1 cellular context compared by ENCODE assay signal in genomic region chr20:504632-505075, GRCh38.
A peak's percentile ranks its signal among the peaks of the same experiment; 100 is the strongest.
TF ChIP-seq lines count a peak whose summit lies in the region.

No MANE protein-coding gene starts in this region.

TF ChIP-seq in HepG2, 621 proteins besides CTCF, POLR2A, EP300 and RAD21 (continued from another document and continues in another):
- TF ChIP-seq SETDB1 (CRISPR knock-in tag; IDR thresholded peaks at IDR 0.05; ENCODE audit: borderline replicate concordance) = no peak
- TF ChIP-seq ZNF580 (CRISPR knock-in tag; IDR thresholded peaks at IDR 0.05; ENCODE audit: borderline replicate concordance, low read depth) = no peak
- no peak for TF ChIP-seq XRCC5 (optimal IDR thresholded peaks at IDR 0.05; ENCODE audit: low read length)
- TF ChIP-seq ZNF431 (CRISPR knock-in tag; IDR thresholded peaks at IDR 0.05; ENCODE audit: borderline replicate concordance, low read depth) = no peak
- no peak for TF ChIP-seq ZNF501 (CRISPR knock-in tag; IDR thresholded peaks at IDR 0.05)
- TF ChIP-seq, protein P1, sequence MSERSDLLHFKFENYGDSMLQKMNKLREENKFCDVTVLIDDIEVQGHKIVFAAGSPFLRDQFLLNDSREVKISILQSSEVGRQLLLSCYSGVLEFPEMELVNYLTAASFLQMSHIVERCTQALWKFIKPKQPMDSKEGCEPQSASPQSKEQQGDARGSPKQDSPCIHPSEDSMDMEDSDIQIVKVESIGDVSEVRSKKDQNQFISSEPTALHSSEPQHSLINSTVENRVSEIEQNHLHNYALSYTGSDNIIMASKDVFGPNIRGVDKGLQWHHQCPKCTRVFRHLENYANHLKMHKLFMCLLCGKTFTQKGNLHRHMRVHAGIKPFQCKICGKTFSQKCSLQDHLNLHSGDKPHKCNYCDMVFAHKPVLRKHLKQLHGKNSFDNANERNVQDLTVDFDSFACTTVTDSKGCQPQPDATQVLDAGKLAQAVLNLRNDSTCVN (CRISPR knock-in tag; IDR thresholded peaks at IDR 0.05; ENCODE audit: borderline replicate concordance) = no peak
- no peak for TF ChIP-seq ZNF33B (CRISPR knock-in tag; IDR thresholded peaks at IDR 0.05)
- TF ChIP-seq ZNF367 (CRISPR knock-in tag; IDR thresholded peaks at IDR 0.05; ENCODE audit: borderline replicate concordance) = no peak
- TF ChIP-seq TGIF2 (CRISPR knock-in tag; IDR thresholded peaks at IDR 0.05) = no peak
- TF ChIP-seq TRIM22 (IDR thresholded peaks at IDR 0.05) = no peak
- no peak for TF ChIP-seq CERS6 (CRISPR knock-in tag; IDR thresholded peaks at IDR 0.05)
- TF ChIP-seq, protein P2, sequence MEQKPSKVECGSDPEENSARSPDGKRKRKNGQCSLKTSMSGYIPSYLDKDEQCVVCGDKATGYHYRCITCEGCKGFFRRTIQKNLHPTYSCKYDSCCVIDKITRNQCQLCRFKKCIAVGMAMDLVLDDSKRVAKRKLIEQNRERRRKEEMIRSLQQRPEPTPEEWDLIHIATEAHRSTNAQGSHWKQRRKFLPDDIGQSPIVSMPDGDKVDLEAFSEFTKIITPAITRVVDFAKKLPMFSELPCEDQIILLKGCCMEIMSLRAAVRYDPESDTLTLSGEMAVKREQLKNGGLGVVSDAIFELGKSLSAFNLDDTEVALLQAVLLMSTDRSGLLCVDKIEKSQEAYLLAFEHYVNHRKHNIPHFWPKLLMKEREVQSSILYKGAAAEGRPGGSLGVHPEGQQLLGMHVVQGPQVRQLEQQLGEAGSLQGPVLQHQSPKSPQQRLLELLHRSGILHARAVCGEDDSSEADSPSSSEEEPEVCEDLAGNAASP (CRISPR knock-in tag; IDR thresholded peaks at IDR 0.05; ENCODE audit: borderline replicate concordance) = 0 out of 2 replicates have a peak, but pooled peaks have one; percentile 9
- TF ChIP-seq GATA4 (IDR thresholded peaks at IDR 0.05; ENCODE audit: borderline replicate concordance, low read depth) = no peak
- no peak for TF ChIP-seq ZBTB42 (CRISPR knock-in tag; IDR thresholded peaks at IDR 0.05)
- TF ChIP-seq SOX5 (CRISPR knock-in tag; IDR thresholded peaks at IDR 0.05; ENCODE audit: borderline replicate concordance) = peak; percentile 81; the same call in 1 of the 2 replicates
- TF ChIP-seq ZNF747 (CRISPR knock-in tag; IDR thresholded peaks at IDR 0.05; ENCODE audit: borderline replicate concordance) = no peak
- no peak for TF ChIP-seq MBNL3 (CRISPR knock-in tag; conservative IDR thresholded peaks at IDR 0.05)
- TF ChIP-seq ZFP90 (CRISPR knock-in tag; IDR thresholded peaks at IDR 0.05; ENCODE audit: borderline replicate concordance) = no peak
- TF ChIP-seq MYC (CRISPR knock-in tag; IDR thresholded peaks at IDR 0.05; ENCODE audit: borderline replicate concordance) = no peak
- no peak for TF ChIP-seq ZNF841 (CRISPR knock-in tag; IDR thresholded peaks at IDR 0.05; ENCODE audit: borderline replicate concordance)
- no peak for TF ChIP-seq ZNF205 (CRISPR knock-in tag; IDR thresholded peaks at IDR 0.05)
- peak; percentile 46; the same call in 1 of the 2 replicates for TF ChIP-seq ETV5 (CRISPR knock-in tag; IDR thresholded peaks at IDR 0.05; ENCODE audit: borderline replicate concordance)
- peak; percentile 95 for TF ChIP-seq ZNF317 (CRISPR knock-in tag; IDR thresholded peaks at IDR 0.05)
- TF ChIP-seq NCOA2 (CRISPR knock-in tag; IDR thresholded peaks at IDR 0.05) = no peak
- TF ChIP-seq U2AF2 (IDR thresholded peaks at IDR 0.05; ENCODE audit: low read depth, low read length) = no peak
- TF ChIP-seq GLMP (CRISPR knock-in tag; IDR thresholded peaks at IDR 0.05; ENCODE audit: borderline replicate concordance) = no peak
- no peak for TF ChIP-seq SOX13 (IDR thresholded peaks at IDR 0.05)
- peak in 1 of 2 experiments; percentile 54; a peak in 2 of 4 replicates for TF ChIP-seq SOX13 (CRISPR knock-in tag; conservative IDR thresholded peaks at IDR 0.05 in 1 of 2, IDR thresholded peaks at IDR 0.05 in 1 of 2)
- TF ChIP-seq MNT (IDR thresholded peaks at IDR 0.05) = no peak
- TF ChIP-seq ZNF616 (CRISPR knock-in tag; IDR thresholded peaks at IDR 0.05; ENCODE audit: low read depth) = no peak
- TF ChIP-seq NFYC (CRISPR knock-in tag; IDR thresholded peaks at IDR 0.05) = no peak
- TF ChIP-seq, protein P3, sequence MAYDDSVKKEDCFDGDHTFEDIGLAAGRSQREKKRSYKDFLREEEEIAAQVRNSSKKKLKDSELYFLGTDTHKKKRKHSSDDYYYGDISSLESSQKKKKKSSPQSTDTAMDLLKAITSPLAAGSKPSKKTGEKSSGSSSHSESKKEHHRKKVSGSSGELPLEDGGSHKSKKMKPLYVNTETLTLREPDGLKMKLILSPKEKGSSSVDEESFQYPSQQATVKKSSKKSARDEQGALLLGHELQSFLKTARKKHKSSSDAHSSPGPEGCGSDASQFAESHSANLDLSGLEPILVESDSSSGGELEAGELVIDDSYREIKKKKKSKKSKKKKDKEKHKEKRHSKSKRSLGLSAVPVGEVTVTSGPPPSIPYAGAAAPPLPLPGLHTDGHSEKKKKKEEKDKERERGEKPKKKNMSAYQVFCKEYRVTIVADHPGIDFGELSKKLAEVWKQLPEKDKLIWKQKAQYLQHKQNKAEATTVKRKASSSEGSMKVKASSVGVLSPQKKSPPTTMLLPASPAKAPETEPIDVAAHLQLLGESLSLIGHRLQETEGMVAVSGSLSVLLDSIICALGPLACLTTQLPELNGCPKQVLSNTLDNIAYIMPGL (CRISPR knock-in tag; IDR thresholded peaks at IDR 0.05; ENCODE audit: borderline replicate concordance in 1 of 2, low read depth in 1 of 2) = no peak
- no peak for TF ChIP-seq SIX4 (CRISPR knock-in tag; IDR thresholded peaks at IDR 0.05)
- TF ChIP-seq, protein P4, sequence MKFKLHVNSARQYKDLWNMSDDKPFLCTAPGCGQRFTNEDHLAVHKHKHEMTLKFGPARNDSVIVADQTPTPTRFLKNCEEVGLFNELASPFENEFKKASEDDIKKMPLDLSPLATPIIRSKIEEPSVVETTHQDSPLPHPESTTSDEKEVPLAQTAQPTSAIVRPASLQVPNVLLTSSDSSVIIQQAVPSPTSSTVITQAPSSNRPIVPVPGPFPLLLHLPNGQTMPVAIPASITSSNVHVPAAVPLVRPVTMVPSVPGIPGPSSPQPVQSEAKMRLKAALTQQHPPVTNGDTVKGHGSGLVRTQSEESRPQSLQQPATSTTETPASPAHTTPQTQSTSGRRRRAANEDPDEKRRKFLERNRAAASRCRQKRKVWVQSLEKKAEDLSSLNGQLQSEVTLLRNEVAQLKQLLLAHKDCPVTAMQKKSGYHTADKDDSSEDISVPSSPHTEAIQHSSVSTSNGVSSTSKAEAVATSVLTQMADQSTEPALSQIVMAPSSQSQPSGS (CRISPR knock-in tag; IDR thresholded peaks at IDR 0.05) = no peak
- TF ChIP-seq, protein P5, sequence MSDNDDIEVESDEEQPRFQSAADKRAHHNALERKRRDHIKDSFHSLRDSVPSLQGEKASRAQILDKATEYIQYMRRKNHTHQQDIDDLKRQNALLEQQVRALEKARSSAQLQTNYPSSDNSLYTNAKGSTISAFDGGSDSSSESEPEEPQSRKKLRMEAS (IDR thresholded peaks at IDR 0.05) = no peak
- TF ChIP-seq XBP1 (CRISPR knock-in tag; IDR thresholded peaks at IDR 0.05) = no peak
- no peak for TF ChIP-seq ZBTB14 (CRISPR knock-in tag; IDR thresholded peaks at IDR 0.05)
- TF ChIP-seq ZNF660 (CRISPR knock-in tag; IDR thresholded peaks at IDR 0.05; ENCODE audit: borderline replicate concordance, low read depth) = no peak
- TF ChIP-seq CBX5 (CRISPR knock-in tag; IDR thresholded peaks at IDR 0.05; ENCODE audit: borderline replicate concordance) = no peak
- TF ChIP-seq HOXD1 (CRISPR knock-in tag; IDR thresholded peaks at IDR 0.05) = no peak
- TF ChIP-seq KAT8 (CRISPR knock-in tag; IDR thresholded peaks at IDR 0.05) = 0 out of 2 replicates have a peak, but pooled peaks have one; percentile 41
- TF ChIP-seq AGO1 (IDR thresholded peaks at IDR 0.05; ENCODE audit: low read depth, low read length, poor library complexity, severe bottlenecking) = no peak
- TF ChIP-seq, protein P6, sequence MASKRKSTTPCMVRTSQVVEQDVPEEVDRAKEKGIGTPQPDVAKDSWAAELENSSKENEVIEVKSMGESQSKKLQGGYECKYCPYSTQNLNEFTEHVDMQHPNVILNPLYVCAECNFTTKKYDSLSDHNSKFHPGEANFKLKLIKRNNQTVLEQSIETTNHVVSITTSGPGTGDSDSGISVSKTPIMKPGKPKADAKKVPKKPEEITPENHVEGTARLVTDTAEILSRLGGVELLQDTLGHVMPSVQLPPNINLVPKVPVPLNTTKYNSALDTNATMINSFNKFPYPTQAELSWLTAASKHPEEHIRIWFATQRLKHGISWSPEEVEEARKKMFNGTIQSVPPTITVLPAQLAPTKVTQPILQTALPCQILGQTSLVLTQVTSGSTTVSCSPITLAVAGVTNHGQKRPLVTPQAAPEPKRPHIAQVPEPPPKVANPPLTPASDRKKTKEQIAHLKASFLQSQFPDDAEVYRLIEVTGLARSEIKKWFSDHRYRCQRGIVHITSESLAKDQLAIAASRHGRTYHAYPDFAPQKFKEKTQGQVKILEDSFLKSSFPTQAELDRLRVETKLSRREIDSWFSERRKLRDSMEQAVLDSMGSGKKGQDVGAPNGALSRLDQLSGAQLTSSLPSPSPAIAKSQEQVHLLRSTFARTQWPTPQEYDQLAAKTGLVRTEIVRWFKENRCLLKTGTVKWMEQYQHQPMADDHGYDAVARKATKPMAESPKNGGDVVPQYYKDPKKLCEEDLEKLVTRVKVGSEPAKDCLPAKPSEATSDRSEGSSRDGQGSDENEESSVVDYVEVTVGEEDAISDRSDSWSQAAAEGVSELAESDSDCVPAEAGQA (IDR thresholded peaks at IDR 0.05; ENCODE audit: low read depth) = no peak
- TF ChIP-seq, protein P6 (CRISPR knock-in tag; IDR thresholded peaks at IDR 0.05; ENCODE audit: borderline replicate concordance) = no peak
